8 cellular contexts compared by ENCODE assay signal in genomic region chr17:69525920-69526841, GRCh38.
DNase-seq lines count a peak whose midpoint lies in the region; ATAC-seq, FAIRE-seq and TF ChIP-seq lines count a peak whose summit lies in the region.

No MANE protein-coding gene starts in this region.

- H3K36me3 ChIP-seq in kidney (ENCODE audit: control insufficient read depth in 1 of 2, insufficient read depth in 2 of 2, low read length in 2 of 2): peaks cover 0 to under 1% of the 10 kb centered on the region in 2 donors
- H3K36me3 ChIP-seq in thyroid gland: no peaks in the 10 kb centered on the region

- no peaks in the 10 kb centered on the region for H3K4me1 ChIP-seq in kidney (ENCODE audit: control insufficient read depth in 1 of 2, insufficient read depth in 1 of 2, low read depth in 1 of 2, low read length in 2 of 2)
- H3K4me1 ChIP-seq in thyroid gland: no peaks in the 10 kb centered on the region

- H3K9ac ChIP-seq in kidney (ENCODE audit: low read length in 2 of 2): no peak overlapping the region

- no peaks in the 10 kb centered on the region for H3K27me3 ChIP-seq in thyroid gland

- FAIRE-seq in kidney (lab: Jason Lieb, UNC): peak; percentile 55

- no peak overlapping the region for H3K27ac ChIP-seq in kidney (ENCODE audit: low read depth in 2 of 2, low read length in 2 of 2)
- no peak overlapping the region for H3K27ac ChIP-seq in thyroid gland

- in situ Hi-C loops in T47D (cut with HindIII; ENCODE audit: low pct_unique_long_range_greater_than_20kb, low sequenced_read_pairs): no loop called here

- ATAC-seq in GM21515 (IDR thresholded peaks at IDR 0.05; ENCODE audit: unreplicated experiment): no peak

- intact Hi-C loops in kidney (cut with DNase I) (loop anchor here (10.0 kb wide), 1 partner anchor 191 kb away; no protein-coding TSS in a partner anchor), thyroid gland (cut with DNase I) (loop anchor here (5.0 to 10.0 kb wide), 2 partner anchors 171 to 1026 kb away; no protein-coding TSS in a partner anchor)

- peak; percentile 88 for TF ChIP-seq CTCF in HFF-Myc (IDR thresholded peaks at IDR 0.05; ENCODE audit: low read depth, low read length, missing control alignments)
- peak; percentile 85 for TF ChIP-seq CTCF in kidney (IDR thresholded peaks at IDR 0.05; ENCODE audit: borderline replicate concordance, extremely low read depth, insufficient read depth)
- peak; percentile 67 to 94 (median 92) for TF ChIP-seq CTCF in thyroid gland (IDR thresholded peaks at IDR 0.05)

- no peak for TF ChIP-seq POLR2A in thyroid gland (IDR thresholded peaks at IDR 0.05)

- H3K9me3 ChIP-seq in kidney (ENCODE audit: control insufficient read depth in 1 of 2, low read length in 2 of 2) (no peaks in the 10 kb centered on the region), thyroid gland (no peaks in the 10 kb centered on the region)

- H3K4me3 ChIP-seq in HFF-Myc (replicated peaks; ENCODE audit: low read depth, low read length): no peak overlapping the region
- H3K4me3 ChIP-seq in kidney (ENCODE audit: low read length in 2 of 2): no peak overlapping the region
- no peak overlapping the region for H3K4me3 ChIP-seq in thyroid gland (replicated peaks in 1 of 3)

- WGBS in thyroid gland, 2 donors: 41 to 42% methylated on average over 9 of the region's 9 CpGs

- DNase-seq in NCI-H1436 (lab: John Stamatoyannopoulos, UW): peak; percentile 27
- no peak for DNase-seq in NCI-H1436 treated with DMSO at 0.1 percent for 48 hours (lab: John Stamatoyannopoulos, UW)
- peak; percentile 54 for DNase-seq in HFF-Myc (ENCODE audit: extremely low read depth, low read depth)
- DNase-seq in NCI-H526 (lab: John Stamatoyannopoulos, UW): peak; percentile 52 to 75
- peak; percentile 29 to 84 for DNase-seq in T47D (ENCODE audit: low read depth in 1 of 2, low spot score in 1 of 2)
- no peak for DNase-seq in kidney
- peak; percentile 53 to 55 for DNase-seq in thyroid gland

Comparison
In these comparisons a context has a peak if more than half of its experiments do, and no peak if none do; other contexts are left out.
1. DNase-seq: peak in NCI-H1436 (single experiment), HFF-Myc (single experiment), NCI-H526 (2 of 2), T47D (2 of 2) and thyroid gland (2 of 2); none in NCI-H1436 treated with DMSO at 0.1 percent for 48 hours (single experiment) and kidney (single experiment).
2. Peak in every context shown above with its lines, with median percentiles within 50 percentile points of each other: CTCF ChIP-seq.